In the genomic region with DNA sequence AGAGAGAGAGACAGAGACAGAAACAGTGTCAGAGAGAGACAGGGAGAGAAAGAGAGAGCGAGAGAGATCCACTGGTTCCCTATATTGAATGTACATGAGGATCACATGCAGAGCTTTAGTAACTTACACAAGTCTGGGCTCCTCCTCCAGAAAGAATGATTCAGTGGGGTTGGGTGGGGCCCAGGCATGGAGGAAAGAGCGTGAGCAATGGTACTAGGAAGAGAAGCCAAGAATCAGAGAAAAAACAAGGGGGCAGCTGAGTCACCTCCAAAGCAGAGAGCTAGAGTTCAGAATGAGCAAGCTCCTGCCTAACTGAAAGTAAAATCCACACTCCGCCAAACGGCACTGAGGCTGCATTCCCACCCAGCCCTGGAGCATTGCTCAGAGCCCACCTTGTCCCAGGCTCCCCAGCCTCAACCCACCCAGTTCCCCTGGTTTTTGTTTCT, we compare ENCODE assay signal across 8 cellular contexts.
DNase-seq lines count a peak whose midpoint lies in the region; ATAC-seq and TF ChIP-seq lines count a peak whose summit lies in the region.

No MANE protein-coding gene starts in this region.

- TF ChIP-seq CTCF in astrocyte of the cerebellum (IDR thresholded peaks at IDR 0.05; ENCODE audit: low read depth, low read length, missing control alignments) (no peak), type B pancreatic cell (conservative IDR thresholded peaks at IDR 0.05) (no peak)

- peaks cover 4% of the 10 kb centered on the region for H3K9me3 Mint-ChIP-seq in type B pancreatic cell

- peaks cover 26% of the 10 kb centered on the region for H3K4me1 Mint-ChIP-seq in type B pancreatic cell (ENCODE audit: unreplicated experiment)

- no peaks in the 10 kb centered on the region for H3K27me3 Mint-ChIP-seq in type B pancreatic cell

- DNase-seq in AG08396 (ENCODE audit: low spot score): peak; percentile 83
- peak; percentile 92 for DNase-seq in astrocyte of the cerebellum (ENCODE audit: low read depth)
- peak; percentile 18 to 36 for DNase-seq in left colon
- DNase-seq in type B pancreatic cell (ENCODE audit: extremely low spot score, unreplicated experiment): no peak
- no peak for DNase-seq in NCI-H446 (lab: John Stamatoyannopoulos, UW)

- H3K27ac Mint-ChIP-seq in type B pancreatic cell: peak overlapping the region; percentile 90

- ATAC-seq in HG03520 (IDR thresholded peaks at IDR 0.05; ENCODE audit: unreplicated experiment) (peak; percentile 36), left colon (peak; percentile 84), GM19455 (IDR thresholded peaks at IDR 0.05; ENCODE audit: unreplicated experiment) (no peak), GM21367 (IDR thresholded peaks at IDR 0.05; ENCODE audit: unreplicated experiment) (no peak)

- H3K4me3 Mint-ChIP-seq in type B pancreatic cell: peak overlapping the region; percentile 20

- peak overlapping the region; percentile 39 for H3K4me3 ChIP-seq in astrocyte of the cerebellum (ENCODE audit: low read depth, low read length)

- in situ Hi-C loops in astrocyte of the cerebellum (cut with HindIII; ENCODE audit: low sequenced_read_pairs): no loop called here

- intact Hi-C loops in left colon (cut with DNase I, micrococcal nuclease): no loop called here

- no peaks in the 10 kb centered on the region for H3K36me3 Mint-ChIP-seq in type B pancreatic cell

Comparison
In these comparisons a context has a peak if more than half of its experiments do, and no peak if none do; other contexts are left out.
1. DNase-seq: peak in AG08396 (single experiment), astrocyte of the cerebellum (single experiment) and left colon (2 of 2); none in type B pancreatic cell (single experiment) and NCI-H446 (0 of 2).
2. ATAC-seq: peak in HG03520 (single experiment) and left colon (single experiment); none in GM19455 (single experiment) and GM21367 (single experiment).